2 cellular contexts compared by ENCODE assay signal in genomic region chr12:124645530-124646244, GRCh38.
TF ChIP-seq lines count a peak whose summit lies in the region.

No MANE protein-coding gene starts in this region.

TF ChIP-seq in SK-N-SH treated with all-trans-retinoic acid at 6 μM for 48 hours, 23 proteins besides CTCF, POLR2A, EP300 and RAD21 (continued from another document):
- no peak for TF ChIP-seq CREB5 (CRISPR knock-in tag; IDR thresholded peaks at IDR 0.05; ENCODE audit: low read depth)
- TF ChIP-seq CSRNP3 (CRISPR knock-in tag; IDR thresholded peaks at IDR 0.05), result no peak
- no peak for TF ChIP-seq POU6F1 (CRISPR knock-in tag; IDR thresholded peaks at IDR 0.05; ENCODE audit: borderline replicate concordance, low read depth)
- no peak for TF ChIP-seq CSDC2 (CRISPR knock-in tag; IDR thresholded peaks at IDR 0.05)
- TF ChIP-seq ZNF565 (CRISPR knock-in tag; conservative IDR thresholded peaks at IDR 0.05; ENCODE audit: low read depth), result no peak
- no peak for TF ChIP-seq PPARA (CRISPR knock-in tag; IDR thresholded peaks at IDR 0.05; ENCODE audit: borderline replicate concordance)
- TF ChIP-seq SNAI2 (CRISPR knock-in tag; IDR thresholded peaks at IDR 0.05), result no peak
- TF ChIP-seq ZNF8 (CRISPR knock-in tag; IDR thresholded peaks at IDR 0.05), result no peak
- TF ChIP-seq OSR1 (CRISPR knock-in tag; IDR thresholded peaks at IDR 0.05), result no peak
- TF ChIP-seq ZFP30 (CRISPR knock-in tag; IDR thresholded peaks at IDR 0.05), result no peak
- TF ChIP-seq ZNF70 (CRISPR knock-in tag; IDR thresholded peaks at IDR 0.05), result no peak
- no peak for TF ChIP-seq TCF4 (CRISPR knock-in tag; IDR thresholded peaks at IDR 0.05; ENCODE audit: borderline replicate concordance)
- no peak for TF ChIP-seq TSHZ2 (CRISPR knock-in tag; IDR thresholded peaks at IDR 0.05)
- TF ChIP-seq TOX (CRISPR knock-in tag; IDR thresholded peaks at IDR 0.05; ENCODE audit: borderline replicate concordance), result no peak

TF ChIP-seq in SK-N-SH, 30 proteins besides CTCF, POLR2A, EP300 and RAD21 (continued from another document):
- TF ChIP-seq IRF3 (IDR thresholded peaks at IDR 0.05; ENCODE audit: low read depth, low read length) (no peak), RFX5 (IDR thresholded peaks at IDR 0.05; ENCODE audit: low read length) (no peak), SIN3A (IDR thresholded peaks at IDR 0.05; ENCODE audit: borderline replicate concordance, low read depth, low read length) (no peak), FOSL2 (IDR thresholded peaks at IDR 0.05; ENCODE audit: borderline replicate concordance, low read depth) (no peak), EZH2phosphoT487 (IDR thresholded peaks at IDR 0.05; ENCODE audit: borderline replicate concordance, low read depth) (no peak), ZBTB33 (IDR thresholded peaks at IDR 0.05; ENCODE audit: borderline replicate concordance, low read depth) (no peak), CHD2 (IDR thresholded peaks at IDR 0.05; ENCODE audit: low read length, partially characterized antibody) (no peak), FOXM1 (IDR thresholded peaks at IDR 0.05; ENCODE audit: low read depth) (no peak), FOXJ3 (CRISPR knock-in tag; IDR thresholded peaks at IDR 0.05) (no peak), ELF1 (IDR thresholded peaks at IDR 0.05) (no peak), JUND (IDR thresholded peaks at IDR 0.05) (no peak), PBX3 (IDR thresholded peaks at IDR 0.05) (no peak), YY1 (IDR thresholded peaks at IDR 0.05; ENCODE audit: low read depth) (no peak), POLR2AphosphoS5 (IDR thresholded peaks at IDR 0.05; ENCODE audit: low read depth, low read length) (no peak), TCF12 (IDR thresholded peaks at IDR 0.05) (no peak), REST (IDR thresholded peaks at IDR 0.05; ENCODE audit: low read depth, low read length) (no peak), RCOR1 (IDR thresholded peaks at IDR 0.05; ENCODE audit: low read length) (no peak), TEAD4 (IDR thresholded peaks at IDR 0.05; ENCODE audit: borderline replicate concordance, insufficient read depth) (no peak)
